Comparison of ENCODE assay signal across 13 cellular contexts in the genomic region with DNA sequence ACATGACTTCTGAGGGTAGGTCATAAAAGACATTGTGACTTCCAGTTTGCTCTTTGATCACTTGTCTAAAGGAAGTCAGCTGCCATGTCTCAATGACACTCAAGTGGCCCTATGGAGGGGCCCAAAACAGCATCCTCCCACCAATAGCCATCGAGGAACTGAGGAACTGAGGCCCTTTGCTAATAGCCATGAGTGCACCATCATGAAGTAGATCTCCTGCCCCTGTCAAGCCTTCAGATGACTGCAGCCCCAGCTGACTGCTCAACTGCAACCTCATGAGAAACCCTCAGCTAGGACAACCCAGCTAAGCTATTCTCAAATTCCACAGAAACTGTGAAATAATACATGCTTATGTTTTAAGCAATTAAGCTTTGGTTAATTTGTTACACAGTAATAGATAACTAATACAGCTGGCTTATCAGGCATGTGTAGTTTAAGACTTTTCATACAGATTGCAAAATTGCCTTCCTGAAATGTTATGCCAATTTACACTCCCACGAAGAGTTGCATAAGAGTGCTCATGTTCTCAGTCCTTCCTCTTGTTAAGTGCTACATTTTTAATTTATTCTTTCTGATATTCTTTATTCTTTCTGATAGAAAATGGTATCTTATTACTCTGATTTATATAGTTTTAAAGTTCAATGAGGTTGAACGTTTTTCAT.
DNase-seq lines count a peak whose midpoint lies in the region; ATAC-seq and TF ChIP-seq lines count a peak whose summit lies in the region.
"Had no signal": no experiment of that assay in that cellular context is flagged by ENCODE, and none has a peak within 500 bp of the region (broad histone marks: within the 10 kb centered on the region; RNA-seq: fewer than 3 reads in every experiment).

No MANE protein-coding gene starts in this region.

- no peaks in the 10 kb centered on the region for H3K79me2 ChIP-seq in H9 (ENCODE audit: insufficient read depth, low read length)

- H3K27ac ChIP-seq in mesenchymal stem cell (ENCODE audit: low read length, poor library complexity, severe bottlenecking) (no peak overlapping the region), H9 (ENCODE audit: insufficient read length, low read depth, low read length) (no peak overlapping the region)
- H3K27ac ChIP-seq: gastrocnemius medialis, Peyer's patch had no signal

- H2AFZ ChIP-seq in mesenchymal stem cell (ENCODE audit: low read depth, low read length) (no peak overlapping the region), H9 (ENCODE audit: low read length) (no peak overlapping the region)

- H4K8ac ChIP-seq in mesenchymal stem cell (ENCODE audit: low read length) (no peak overlapping the region), H9 (replicated peaks; ENCODE audit: insufficient read length, low read depth, low read length) (no peak overlapping the region)

- no peaks in the 10 kb centered on the region for H4K20me1 ChIP-seq in H9 (ENCODE audit: control insufficient read depth, insufficient read depth, insufficient read length)

- H3K9me3 Mint-ChIP-seq in H9, result no peaks in the 10 kb centered on the region; a peak in 1 of 5 replicates
- H3K9me3 Mint-ChIP-seq: memory B cell had no signal

- H3K18ac ChIP-seq in mesenchymal stem cell (ENCODE audit: low read depth in 1 of 2, low read length in 2 of 2) (no peak overlapping the region), H9 (ENCODE audit: insufficient read length, low read depth, low read length) (no peak overlapping the region)

- H3K36me3 Mint-ChIP-seq in H9 (ENCODE audit: insufficient read depth in 1 of 3, low read depth in 3 of 3), result peaks cover 0 to 3% (median 0%) of the 10 kb centered on the region in 3 experiments; a peak in 2 of 7 replicates
- H3K36me3 Mint-ChIP-seq: memory B cell had no signal

- H3K4ac ChIP-seq in mesenchymal stem cell (ENCODE audit: low read depth in 1 of 2, low read length in 2 of 2) (no peak overlapping the region), H9 (ENCODE audit: low read depth, low read length) (no peak overlapping the region)

- H2BK15ac ChIP-seq in mesenchymal stem cell (ENCODE audit: low read depth, poor library complexity, severe bottlenecking) (no peak overlapping the region), H9 (ENCODE audit: low read depth, low read length) (no peak overlapping the region)

- H3K14ac ChIP-seq in mesenchymal stem cell (ENCODE audit: low read length in 2 of 2), result no peak overlapping the region
- H3K14ac ChIP-seq in H9 (ENCODE audit: insufficient read depth, low read length), result no peak overlapping the region

- H3K27me3 ChIP-seq in mesenchymal stem cell (ENCODE audit: control insufficient read depth in 1 of 2, insufficient read depth in 1 of 2, low read length in 2 of 2) (no peaks in the 10 kb centered on the region), H9 (ENCODE audit: insufficient read depth, low read length) (no peaks in the 10 kb centered on the region)
- H3K27me3 ChIP-seq: gastrocnemius medialis, Peyer's patch had no signal

- H3K79me1 ChIP-seq in mesenchymal stem cell (replicated peaks; ENCODE audit: low read length, poor library complexity, severe bottlenecking) (no peaks in the 10 kb centered on the region), H9 (ENCODE audit: insufficient read depth, low read depth, low read length, poor library complexity, severe bottlenecking) (no peaks in the 10 kb centered on the region)

- H3K4me3 Mint-ChIP-seq in H9, result no peak overlapping the region
- H3K4me3 Mint-ChIP-seq: activated B cell treated with CpG ODN at 0.5 μM for 24 hours, memory B cell had no signal

- H3K27me3 Mint-ChIP-seq in H9 (ENCODE audit: low read depth), result no peaks in the 10 kb centered on the region

- no peaks in the 10 kb centered on the region for H3K36me3 ChIP-seq in mesenchymal stem cell (ENCODE audit: control insufficient read depth in 1 of 2, insufficient read depth in 2 of 2, low read depth in 1 of 2, low read length in 2 of 2)
- H3K36me3 ChIP-seq: gastrocnemius medialis, Peyer's patch had no signal

- no peak overlapping the region for H4K5ac ChIP-seq in H9 (ENCODE audit: insufficient read length, low read depth, low read length)

- no peak overlapping the region for H3K4me2 ChIP-seq in mesenchymal stem cell (ENCODE audit: low read length, poor library complexity, severe bottlenecking)
- no peak overlapping the region for H3K4me2 ChIP-seq in H9 (ENCODE audit: insufficient read depth, insufficient read length, low read length)

- H2BK12ac ChIP-seq in mesenchymal stem cell (ENCODE audit: low read length in 2 of 2), result no peak overlapping the region
- no peak overlapping the region for H2BK12ac ChIP-seq in H9 (ENCODE audit: insufficient read length, low read depth, low read length)

- H2BK5ac ChIP-seq in mesenchymal stem cell (ENCODE audit: low read depth, low read length, poor library complexity, severe bottlenecking) (no peak overlapping the region), H9 (ENCODE audit: insufficient read length, low read length) (no peak overlapping the region)

- H4K91ac ChIP-seq in mesenchymal stem cell (ENCODE audit: low read length), result no peak overlapping the region
- H4K91ac ChIP-seq in H9 (ENCODE audit: insufficient read length, low read depth, low read length), result no peak overlapping the region

- peak overlapping the region; percentile 48 for H3K9ac ChIP-seq in mesenchymal stem cell (ENCODE audit: low read length)
- no peak overlapping the region for H3K9ac ChIP-seq in H9 (ENCODE audit: extremely low read depth, insufficient read length, low read length)

- H2AK5ac ChIP-seq in mesenchymal stem cell (ENCODE audit: low read length, severe bottlenecking) (no peak overlapping the region), H9 (ENCODE audit: insufficient read length, low read length) (no peak overlapping the region)

- no peaks in the 10 kb centered on the region for H3K4me1 ChIP-seq in mesenchymal stem cell (ENCODE audit: control insufficient read depth, insufficient read depth, low read depth, low read length)
- no peaks in the 10 kb centered on the region for H3K4me1 ChIP-seq in H9 (ENCODE audit: insufficient read depth, low read length)
- H3K4me1 ChIP-seq: Peyer's patch had no signal

- H3K56ac ChIP-seq in H9 (ENCODE audit: insufficient read length, low read depth, low read length), result no peak overlapping the region

- DNase-seq in GF-D8 (lab: John Stamatoyannopoulos, UW), result peak; percentile 71
- DNase-seq in OCI-M1 (lab: John Stamatoyannopoulos, UW), result peak; percentile 74
- peak; percentile 32 to 73 for DNase-seq in cardiac fibroblast (ENCODE audit: low read depth in 2 of 2)
- DNase-seq in mesenchymal stem cell, result no peak
- no peak for DNase-seq in NCI-H1930 (lab: John Stamatoyannopoulos, UW)
- DNase-seq in H9, result no peak
- DNase-seq: activated B cell treated with CpG ODN at 0.5 μM for 24 hours, gastrocnemius medialis, NCI-H1436 treated with DMSO at 0.1 percent for 48 hours, Peyer's patch had no signal

- H3T11ph ChIP-seq in H9 (ENCODE audit: low read length), result no peak overlapping the region

- ATAC-seq in HG02642 (IDR thresholded peaks at IDR 0.05; ENCODE audit: poor library complexity, unreplicated experiment), result no peak
- ATAC-seq in SK-N-SH treated with all-trans-retinoic acid at 6 μM for 48 hours, result no peak
- ATAC-seq: gastrocnemius medialis had no signal

- H3K4me1 Mint-ChIP-seq in H9, result peaks cover 14 to 27% of the 10 kb centered on the region in 2 experiments
- H3K4me1 Mint-ChIP-seq: activated B cell treated with CpG ODN at 0.5 μM for 24 hours, memory B cell had no signal

- H3K27ac Mint-ChIP-seq in H9, result no peak overlapping the region
- H3K27ac Mint-ChIP-seq: activated B cell treated with CpG ODN at 0.5 μM for 24 hours, memory B cell had no signal

- peaks cover 11% of the 10 kb centered on the region for H3K9me3 ChIP-seq in mesenchymal stem cell (ENCODE audit: control insufficient read depth, low read length)
- H3K9me3 ChIP-seq in H9 (ENCODE audit: control insufficient read depth, low read depth, low read length), result no peaks in the 10 kb centered on the region
- H3K9me3 ChIP-seq: gastrocnemius medialis, Peyer's patch had no signal

- H3K23ac ChIP-seq in mesenchymal stem cell (ENCODE audit: low read length in 2 of 2) (no peak overlapping the region), H9 (ENCODE audit: insufficient read length, low read depth, low read length) (no peak overlapping the region)

- WGBS in mesenchymal stem cell, result 87% methylated on average over 2 of the region's 3 CpGs
- no CpG with 5 or more reads among the region's 3 CpGs for WGBS in H9 (ENCODE audit: extremely low coverage, insufficient read length, low lambda C conversion rate)

- H3K4me3 ChIP-seq in cardiac fibroblast (replicated peaks in 1 of 2; ENCODE audit: low read depth in 2 of 2, low read length in 2 of 2), result no peak overlapping the region
- H3K4me3 ChIP-seq in mesenchymal stem cell (ENCODE audit: insufficient read depth in 1 of 2, low read depth in 1 of 2, low read length in 2 of 2), result peak overlapping the region in 1 of 2 experiments; percentile 35
- H3K4me3 ChIP-seq: gastrocnemius medialis, Peyer's patch had no signal

- no peaks in the 10 kb centered on the region for H3K23me2 ChIP-seq in H9 (ENCODE audit: insufficient read length, low read depth, low read length, poor library complexity, severe bottlenecking)

- TF ChIP-seq CTCF in cardiac fibroblast (IDR thresholded peaks at IDR 0.05; ENCODE audit: low read depth, low read length), result no peak
- no peak for TF ChIP-seq CTCF in H9 (conservative IDR thresholded peaks at IDR 0.05)

- H2BK120ac ChIP-seq in mesenchymal stem cell (ENCODE audit: low read depth, low read length) (no peak overlapping the region), H9 (ENCODE audit: low read depth, low read length, poor library complexity, severe bottlenecking) (no peak overlapping the region)

- H2BK20ac ChIP-seq in H9 (ENCODE audit: low read depth, low read length, poor library complexity, severe bottlenecking), result no peak overlapping the region

TF ChIP-seq in SK-N-SH treated with all-trans-retinoic acid at 6 μM for 48 hours, 23 proteins besides CTCF, POLR2A, EP300 and RAD21:
- TF ChIP-seq GLIS3 (CRISPR knock-in tag; IDR thresholded peaks at IDR 0.05), result no peak

Comparison
In these comparisons a context has a peak if more than half of its experiments do, and no peak if none do; other contexts are left out.
1. DNase-seq: peak in GF-D8 (single experiment), OCI-M1 (single experiment) and cardiac fibroblast (2 of 2); none in mesenchymal stem cell (single experiment), NCI-H1930 (0 of 2) and H9 (single experiment).